ENCODE assay signal across 11 cellular contexts in genomic region chr5:141491323-141492167, GRCh38. TPM values are rescaled to one million over a fixed set of nuclear protein-coding genes. Genes with fewer than 3 reads are reported as not detected.
A peak's percentile ranks its signal among the peaks of the same experiment; 100 is the strongest.
DNase-seq lines count a peak whose midpoint lies in the region; ATAC-seq and TF ChIP-seq lines count a peak whose summit lies in the region.
"Had no signal": no experiment of that assay in that cellular context is flagged by ENCODE, and none has a peak within 500 bp of the region (broad histone marks: within the 10 kb centered on the region; RNA-seq: fewer than 3 reads in every experiment).

No MANE protein-coding gene starts in this region.

- H3K9me3 Mint-ChIP-seq in activated CD4-positive, alpha-beta T cell treated with anti-CD3 and anti-CD28 coated beads, Interleukin-2, amount 10 ng/mL, durations not matched to agents 24 days and 14 days = no peaks in the 10 kb centered on the region
- H3K9me3 Mint-ChIP-seq in stimulated activated naive B cell treated with anti-CD40 and anti-IgM and Interleukin-4, amounts not matched to agents 10 μg/mL and 1 μg/mL and 100 μg/mL, for 72 hours = no peaks in the 10 kb centered on the region

- H3K4me1 Mint-ChIP-seq in activated CD4-positive, alpha-beta T cell treated with anti-CD3 and anti-CD28 coated beads, Interleukin-2, amount 10 ng/mL, durations not matched to agents 24 days and 14 days = peaks cover 2% of the 10 kb centered on the region
- H3K4me1 Mint-ChIP-seq in stimulated activated naive B cell treated with anti-CD40 and anti-IgM and Interleukin-4, amounts not matched to agents 10 μg/mL and 1 μg/mL and 100 μg/mL, for 72 hours = peaks cover 7 to 12% of the 10 kb centered on the region in 2 donors

- no peaks in the 10 kb centered on the region for H3K9me3 ChIP-seq in left lung
- H3K9me3 ChIP-seq: A549 had no signal

- intact Hi-C loops in activated CD4-positive, alpha-beta T cell treated with anti-CD3 and anti-CD28 coated beads, Interleukin-2, amount 10 ng/mL, durations not matched to agents 24 days and 14 days (cut with micrococcal nuclease) = no loop called here
- intact Hi-C loops in dorsolateral prefrontal cortex (cut with DNase I) = loop anchor here in 1 of 2 donors (5.0 kb wide), 1 partner anchor 36 kb away; no protein-coding TSS in a partner anchor
- intact Hi-C loops in left lung (cut with DNase I) = no loop called here

- H3K4me3 Mint-ChIP-seq in activated CD4-positive, alpha-beta T cell treated with anti-CD3 and anti-CD28 coated beads, Interleukin-2, amount 10 ng/mL, durations not matched to agents 24 days and 14 days = peak overlapping the region; percentile 79
- H3K4me3 Mint-ChIP-seq in stimulated activated naive B cell treated with anti-CD40 and anti-IgM and Interleukin-4, amounts not matched to agents 10 μg/mL and 1 μg/mL and 100 μg/mL, for 72 hours = peak overlapping the region; percentile 77 to 87

- H3K27me3 ChIP-seq in dorsolateral prefrontal cortex = peaks cover 0 to 57% (median 0%) of the 10 kb centered on the region in 45 donors
- peaks cover 15 to 87% of the 10 kb centered on the region in 2 donors for H3K27me3 ChIP-seq in left lung

- peak overlapping the region; percentile 42 for H3K27ac Mint-ChIP-seq in activated CD4-positive, alpha-beta T cell treated with anti-CD3 and anti-CD28 coated beads, Interleukin-2, amount 10 ng/mL, durations not matched to agents 24 days and 14 days
- H3K27ac Mint-ChIP-seq in stimulated activated naive B cell treated with anti-CD40 and anti-IgM and Interleukin-4, amounts not matched to agents 10 μg/mL and 1 μg/mL and 100 μg/mL, for 72 hours = peak overlapping the region; percentile 84

- H3K36me3 Mint-ChIP-seq in activated CD4-positive, alpha-beta T cell treated with anti-CD3 and anti-CD28 coated beads, Interleukin-2, amount 10 ng/mL, durations not matched to agents 24 days and 14 days (ENCODE audit: low read depth) = no peaks in the 10 kb centered on the region
- peaks cover 0 to 7% of the 10 kb centered on the region in 2 donors for H3K36me3 Mint-ChIP-seq in stimulated activated naive B cell treated with anti-CD40 and anti-IgM and Interleukin-4, amounts not matched to agents 10 μg/mL and 1 μg/mL and 100 μg/mL, for 72 hours

- peaks cover 8 to 26% of the 10 kb centered on the region in 2 donors for H3K4me1 ChIP-seq in left lung
- H3K4me1 ChIP-seq: A549 had no signal

- peak overlapping the region; percentile 2 to 70 (median 55) for H3K4me3 ChIP-seq in dorsolateral prefrontal cortex
- no peak overlapping the region for H3K4me3 ChIP-seq in left lung
- H3K4me3 ChIP-seq: A549, PC-9 had no signal

- TF ChIP-seq CTCF in dorsolateral prefrontal cortex (IDR thresholded peaks at IDR 0.05 in 54 of 56, conservative IDR thresholded peaks at IDR 0.05 in 2 of 56; ENCODE audit: low read depth in 1 of 56, partially characterized antibody in 56 of 56) = no peak
- TF ChIP-seq CTCF in left lung (IDR thresholded peaks at IDR 0.05) = no peak

- peaks cover 0 to 23% of the 10 kb centered on the region in 2 donors for H3K36me3 ChIP-seq in left lung

- H3K27ac ChIP-seq in dorsolateral prefrontal cortex (peak overlapping the region in 56 of 59 donors; percentile 32 to 96 (median 87)), left lung (no peak overlapping the region)
- H3K27ac ChIP-seq: A549, PC-9 had no signal

- ATAC-seq in HG02973 (IDR thresholded peaks at IDR 0.05; ENCODE audit: unreplicated experiment) (peak; percentile 23), left lung (no peak)
- no peak for ATAC-seq in stimulated activated naive B cell treated with anti-CD40 and anti-IgM and Interleukin-4, amounts not matched to agents 10 μg/mL and 1 μg/mL and 100 μg/mL, for 72 hours (replicated peaks)
- ATAC-seq: A549 had no signal

- DNase-seq in activated CD4-positive, alpha-beta T cell treated with anti-CD3 and anti-CD28 coated beads, Interleukin-2, amount 10 ng/mL, durations not matched to agents 24 days and 14 days = no peak
- no peak for DNase-seq in activated CD4-positive, alpha-beta T cell treated with anti-CD3 and anti-CD28 coated beads, Interleukin-2, amount 50 U/mL, for 48 hours
- DNase-seq in dorsolateral prefrontal cortex (no peak), HuH-7 (ENCODE audit: low spot score) (no peak), left lung (no peak), anterior cingulate cortex (lab: John Stamatoyannopoulos, UW) (no peak)
- no peak for DNase-seq in stimulated activated naive B cell treated with anti-CD40 and anti-IgM and Interleukin-4, amounts not matched to agents 10 μg/mL and 1 μg/mL and 100 μg/mL, for 72 hours
- DNase-seq: activated CD4-positive, alpha-beta T cell treated with anti-CD3 and anti-CD28 coated beads, Interleukin-2, amount 50 U/mL, for 1 hour; PC-9 had no signal

- H3K27me3 Mint-ChIP-seq in activated CD4-positive, alpha-beta T cell treated with anti-CD3 and anti-CD28 coated beads, Interleukin-2, amount 10 ng/mL, durations not matched to agents 24 days and 14 days = peaks cover 66% of the 10 kb centered on the region
- peaks cover 57 to 84% of the 10 kb centered on the region in 2 donors for H3K27me3 Mint-ChIP-seq in stimulated activated naive B cell treated with anti-CD40 and anti-IgM and Interleukin-4, amounts not matched to agents 10 μg/mL and 1 μg/mL and 100 μg/mL, for 72 hours

RNA-seq across cellular contexts. Expression of gene PCDHGC5, which starts 2.7 kb away (rescaled TPM):
- total RNA-seq in activated CD4-positive, alpha-beta T cell treated with anti-CD3 and anti-CD28 coated beads, Interleukin-2, amount 10 ng/mL, durations not matched to agents 24 days and 14 days = not detected in 2 replicates
- total RNA-seq in dorsolateral prefrontal cortex (10 to 100 TPM; 21.8 to 82.1 (median 50.7) TPM), left lung (1 to 10 TPM; 1.4 to 1.9 TPM)
- total RNA-seq: PC-9 had no signal

RNA-seq across cellular contexts. Expression of gene PCDHGC4, which starts 6.7 kb away (rescaled TPM):
- not detected in 2 replicates for total RNA-seq in activated CD4-positive, alpha-beta T cell treated with anti-CD3 and anti-CD28 coated beads, Interleukin-2, amount 10 ng/mL, durations not matched to agents 24 days and 14 days
- total RNA-seq in dorsolateral prefrontal cortex (10 to 100 TPM in 118 of 120 experiments, 1 to 10 TPM in 2; 9.0 to 35.3 (median 19.4) TPM), left lung (1 to 10 TPM in 1 of 2 donors, under 1 TPM in 1; 0.79 to 2.5 TPM)
- total RNA-seq: PC-9 had no signal

RNA-seq across cellular contexts. Expression of gene PCDHGC3, which starts 15.8 kb away (rescaled TPM):
- total RNA-seq in activated CD4-positive, alpha-beta T cell treated with anti-CD3 and anti-CD28 coated beads, Interleukin-2, amount 10 ng/mL, durations not matched to agents 24 days and 14 days = 0.24 and 0.58 TPM in 2 replicates
- total RNA-seq in dorsolateral prefrontal cortex (100 to 1,000 TPM in 119 of 120 experiments, 10 to 100 TPM in 1; 96.7 to 415 (median 161) TPM), left lung (100 to 1,000 TPM in 1 of 2 donors, 10 to 100 TPM in 1; 65.4 to 101 TPM)

Comparison
In these comparisons a context has a peak if more than half of its experiments do, and no peak if none do; other contexts are left out.
1. H3K27ac ChIP-seq: peak in dorsolateral prefrontal cortex (56 of 59); none in left lung (0 of 2).
2. H3K4me3 ChIP-seq: peak in dorsolateral prefrontal cortex (59 of 59); none in left lung (0 of 2).
3. RNA of gene PCDHGC5, which starts 2.7 kb away (total RNA-seq): 21.8 to 82.1 TPM in dorsolateral prefrontal cortex; 1.4 to 1.9 TPM in left lung and not detected in activated CD4-positive, alpha-beta T cell treated with anti-CD3 and anti-CD28 coated beads, Interleukin-2, amount 10 ng/mL, durations not matched to agents 24 days and 14 days; every median in the first group is over 4 times any median in the second.
4. RNA of gene PCDHGC3, which starts 15.8 kb away (total RNA-seq): 96.7 to 415 TPM in dorsolateral prefrontal cortex and 65.4 to 101 TPM in left lung; 0.24 to 0.58 TPM in activated CD4-positive, alpha-beta T cell treated with anti-CD3 and anti-CD28 coated beads, Interleukin-2, amount 10 ng/mL, durations not matched to agents 24 days and 14 days; every median in the first group is over 10 times any median in the second.